Comparison of ENCODE assay signal across 15 cellular contexts in the genomic region with DNA sequence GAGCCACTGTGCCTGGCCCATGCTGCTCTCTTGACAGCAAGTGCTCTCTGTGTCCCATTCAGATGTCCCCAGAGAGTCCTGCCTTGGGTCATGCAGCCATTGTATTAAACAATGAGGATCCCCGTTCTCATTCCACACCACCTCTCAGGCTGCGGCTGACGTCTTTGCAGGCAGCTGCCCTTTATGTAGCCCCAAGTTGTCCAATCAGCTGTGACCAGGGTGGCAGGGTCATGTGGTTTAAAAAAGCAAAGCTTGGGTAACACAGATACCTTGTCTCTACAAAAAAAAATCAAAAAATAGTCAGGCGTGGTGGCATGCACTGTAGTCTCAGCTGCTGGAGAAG. TPM values are rescaled to one million over a fixed set of nuclear protein-coding genes. Genes with fewer than 3 reads are reported as not detected.
DNase-seq lines count a peak whose midpoint lies in the region; ATAC-seq and TF ChIP-seq lines count a peak whose summit lies in the region.
"Had no signal": no experiment of that assay in that cellular context is flagged by ENCODE, and none has a peak within 500 bp of the region (broad histone marks: within the 10 kb centered on the region; RNA-seq: fewer than 3 reads in every experiment).

No MANE protein-coding gene starts in this region.

- ATAC-seq in GM18868 (IDR thresholded peaks at IDR 0.05; ENCODE audit: unreplicated experiment) (peak; percentile 8), GM21737 (IDR thresholded peaks at IDR 0.05; ENCODE audit: unreplicated experiment) (peak; percentile 17), HG03378 (IDR thresholded peaks at IDR 0.05; ENCODE audit: unreplicated experiment) (peak; percentile 7)

- H3K79me2 ChIP-seq in neural progenitor cell (ENCODE audit: low read depth): no peaks in the 10 kb centered on the region
- H3K79me2 ChIP-seq: parathyroid adenoma had no signal

- H3K36me3 Mint-ChIP-seq in neural progenitor cell: no peaks in the 10 kb centered on the region
- H3K36me3 Mint-ChIP-seq in activated naive CD4-positive, alpha-beta T cell treated with anti-CD3 and anti-CD28 coated beads, Interleukin-2, amount 10 ng/mL, durations not matched to agents 7 days and 5 days: peaks cover 20% of the 10 kb centered on the region
- H3K36me3 Mint-ChIP-seq: brain had no signal

- peak overlapping the region; percentile 35 for H3K4me2 ChIP-seq in neural progenitor cell

- peaks cover 16% of the 10 kb centered on the region for H3F3A ChIP-seq in neural progenitor cell (ENCODE audit: low read depth)

- no peak overlapping the region for H3K27ac ChIP-seq in neural progenitor cell
- H3K27ac ChIP-seq in stomach: no peak overlapping the region
- H3K27ac ChIP-seq: parathyroid adenoma had no signal

- no peak overlapping the region for H3K9ac ChIP-seq in neural progenitor cell
- H3K9ac ChIP-seq: parathyroid adenoma had no signal

- no peak for TF ChIP-seq EP300 in stomach (IDR thresholded peaks at IDR 0.05)

- 66 to 78% (median 71%) methylated on average over 3 to 4 of the region's 4 CpGs for WGBS in stomach, 5 donors

- peaks cover 5% of the 10 kb centered on the region for H3K4me1 Mint-ChIP-seq in neural progenitor cell
- peaks cover 46% of the 10 kb centered on the region for H3K4me1 Mint-ChIP-seq in activated naive CD4-positive, alpha-beta T cell treated with anti-CD3 and anti-CD28 coated beads, Interleukin-2, amount 10 ng/mL, durations not matched to agents 7 days and 5 days
- H3K4me1 Mint-ChIP-seq: brain had no signal

- H3K27me3 ChIP-seq in neural progenitor cell (no peaks in the 10 kb centered on the region), stomach (no peaks in the 10 kb centered on the region)
- H3K27me3 ChIP-seq: thyroid gland had no signal

- intact Hi-C loops in stomach (cut with DNase I; ENCODE audit: low total_unique reads): no loop called here

- H3K4me1 ChIP-seq in neural progenitor cell: no peaks in the 10 kb centered on the region
- peaks cover 0 to 60% (median 24%) of the 10 kb centered on the region in 4 donors for H3K4me1 ChIP-seq in stomach
- H3K4me1 ChIP-seq: parathyroid adenoma had no signal

- TF ChIP-seq POLR2A in stomach (IDR thresholded peaks at IDR 0.05): no peak

- no peaks in the 10 kb centered on the region for H4K20me1 ChIP-seq in neural progenitor cell (ENCODE audit: low read depth)

- no peaks in the 10 kb centered on the region for H3K27me3 Mint-ChIP-seq in neural progenitor cell (ENCODE audit: insufficient read depth, low read depth)
- no peaks in the 10 kb centered on the region for H3K27me3 Mint-ChIP-seq in activated naive CD4-positive, alpha-beta T cell treated with anti-CD3 and anti-CD28 coated beads, Interleukin-2, amount 10 ng/mL, durations not matched to agents 7 days and 5 days

- no peak overlapping the region for H3K4me3 Mint-ChIP-seq in neural progenitor cell
- H3K4me3 Mint-ChIP-seq in activated naive CD4-positive, alpha-beta T cell treated with anti-CD3 and anti-CD28 coated beads, Interleukin-2, amount 10 ng/mL, durations not matched to agents 7 days and 5 days: no peak overlapping the region
- H3K4me3 Mint-ChIP-seq: brain; T-helper 2 cell treated with Interferon-gamma antibody and Interleukin-4, amounts not matched to agents 5 μg/mL and 100 μg/mL, for 36 hours had no signal

- H3K9me3 ChIP-seq in neural progenitor cell (ENCODE audit: low read depth): no peaks in the 10 kb centered on the region
- no peaks in the 10 kb centered on the region for H3K9me3 ChIP-seq in stomach
- H3K9me3 ChIP-seq: thyroid gland had no signal

- CTCF ChIA-PET in activated naive CD4-positive, alpha-beta T cell treated with anti-CD3 and anti-CD28 coated beads, Interleukin-2, amount 10 ng/mL, durations not matched to agents 7 days and 5 days (lab: Charles Lee): no interaction called here

- H3K36me3 ChIP-seq in neural progenitor cell (no peaks in the 10 kb centered on the region), stomach (peaks cover 0 to 3% (median 0%) of the 10 kb centered on the region in 4 donors)
- H3K36me3 ChIP-seq: thyroid gland had no signal

- H3K4me3 ChIP-seq in neural progenitor cell (no peak overlapping the region), stomach (peak overlapping the region in 1 of 4 donors; percentile 9)
- H3K4me3 ChIP-seq: thyroid gland had no signal

- H3K9me3 Mint-ChIP-seq in neural progenitor cell: no peaks in the 10 kb centered on the region
- no peaks in the 10 kb centered on the region for H3K9me3 Mint-ChIP-seq in activated naive CD4-positive, alpha-beta T cell treated with anti-CD3 and anti-CD28 coated beads, Interleukin-2, amount 10 ng/mL, durations not matched to agents 7 days and 5 days
- H3K9me3 Mint-ChIP-seq: brain; T-helper 2 cell treated with Interferon-gamma antibody and Interleukin-4, amounts not matched to agents 5 μg/mL and 100 μg/mL, for 36 hours had no signal

- no peak overlapping the region for H2AFZ ChIP-seq in neural progenitor cell (replicated peaks)
- H2AFZ ChIP-seq: parathyroid adenoma had no signal

- TF ChIP-seq CTCF in neural progenitor cell (IDR thresholded peaks at IDR 0.05): no peak
- no peak for TF ChIP-seq CTCF in stomach (IDR thresholded peaks at IDR 0.05)

- DNase-seq in neural progenitor cell (ENCODE audit: low spot score) (peak; percentile 52), stomach (no peak), DMS153 (lab: John Stamatoyannopoulos, UW) (no peak), NCI-H345 (lab: John Stamatoyannopoulos, UW) (no peak)
- DNase-seq in activated naive CD4-positive, alpha-beta T cell treated with anti-CD3 and anti-CD28 coated beads, Interleukin-2, amount 10 ng/mL, durations not matched to agents 7 days and 5 days: no peak
- DNase-seq: islet precursor cell; NCI-H82; stimulated activated CD4-positive, alpha-beta T cell treated with anti-CD3 and anti-CD28 coated beads, Interleukin-4, amount 100 ng/mL, for 1 hour had no signal

- peak overlapping the region; percentile 63 for H3K27ac Mint-ChIP-seq in neural progenitor cell
- H3K27ac Mint-ChIP-seq in activated naive CD4-positive, alpha-beta T cell treated with anti-CD3 and anti-CD28 coated beads, Interleukin-2, amount 10 ng/mL, durations not matched to agents 7 days and 5 days: no peak overlapping the region
- H3K27ac Mint-ChIP-seq: brain; T-helper 2 cell treated with Interferon-gamma antibody and Interleukin-4, amounts not matched to agents 5 μg/mL and 100 μg/mL, for 36 hours had no signal

RNA-seq across cellular contexts. Expression of gene GCNT2, which starts 13.2 kb away (rescaled TPM):
- total RNA-seq in neural progenitor cell (ENCODE audit: low replicate concordance) (34.7 and 48.4 TPM in 2 replicates), stomach (100 to 1,000 TPM in 1 of 5 donors, 10 to 100 TPM in 4; 22.0 to 132 (median 50.0) TPM)
- 10 to 100 TPM in 1 of 3 donors, 1 to 10 TPM in 2; 4.5 to 11.6 (median 7.3) TPM for polyA plus RNA-seq in stomach
